22 cellular contexts compared by ENCODE assay signal in the genomic region with DNA sequence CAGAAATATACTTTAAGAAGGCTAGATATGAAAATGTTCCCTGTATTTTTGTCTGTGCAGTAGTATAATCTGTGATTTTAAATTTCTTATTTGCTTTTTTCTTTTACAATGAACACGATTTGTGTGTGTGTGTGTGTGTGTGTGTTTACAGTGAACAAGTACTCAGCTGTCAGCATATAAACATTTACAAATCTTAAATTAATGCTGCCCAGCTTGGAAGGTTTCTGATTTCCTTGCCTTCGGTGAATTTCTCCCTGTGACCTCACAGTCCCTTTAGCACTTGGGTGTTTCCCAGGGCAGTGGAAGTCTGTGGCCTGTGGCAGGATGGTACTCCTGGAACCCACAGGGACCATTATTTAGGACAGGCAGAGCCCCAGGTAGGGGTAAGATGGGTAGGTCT. TPM values are rescaled to one million over a fixed set of nuclear protein-coding genes. Genes with fewer than 3 reads are reported as not detected.
"Had no signal": no experiment of that assay in that cellular context is flagged by ENCODE, and none has a peak within 500 bp of the region (broad histone marks: within the 10 kb centered on the region; RNA-seq: fewer than 3 reads in every experiment).

No MANE protein-coding gene starts in this region.

- H3K27me3 Mint-ChIP-seq: dendritic cell treated with granulocyte-macrophage colony-stimulating factor and Interleukin-4, amounts not matched to agents 40 ng/mL and 50 ng/mL, for 4 days; effector memory CD8-positive, alpha-beta T cell; naive B cell; type B pancreatic cell had no signal

- H3K4me1 Mint-ChIP-seq: nephron progenitor cell had no signal

- H3K4me2 ChIP-seq: hepatocyte, smooth muscle cell had no signal

- ATAC-seq: effector memory CD8-positive, alpha-beta T cell; foreskin keratinocyte; left cardiac atrium; left ventricle myocardium superior; right cardiac atrium had no signal

- H3K4me3 ChIP-seq: esophagus muscularis mucosa, hepatocyte, lung, ovary, smooth muscle cell, thyroid gland had no signal

- H3K36me3 ChIP-seq: ovary, thyroid gland had no signal

- H3K27ac Mint-ChIP-seq: dendritic cell treated with granulocyte-macrophage colony-stimulating factor and Interleukin-4, amounts not matched to agents 40 ng/mL and 50 ng/mL, for 4 days; effector memory CD8-positive, alpha-beta T cell; naive B cell; nephron progenitor cell; type B pancreatic cell had no signal

- H3K27me3 ChIP-seq: esophagus muscularis mucosa, foreskin keratinocyte, hepatocyte, ovary, thyroid gland had no signal

- H2AFZ ChIP-seq: hepatocyte had no signal

- H3K79me2 ChIP-seq: hepatocyte had no signal

- H3K4me3 Mint-ChIP-seq: dendritic cell treated with granulocyte-macrophage colony-stimulating factor and Interleukin-4, amounts not matched to agents 40 ng/mL and 50 ng/mL, for 4 days; effector memory CD8-positive, alpha-beta T cell; naive B cell; nephron progenitor cell; type B pancreatic cell had no signal

- H3K4me1 ChIP-seq: foreskin keratinocyte, thyroid gland had no signal

- DNase-seq: effector memory CD8-positive, alpha-beta T cell; foreskin keratinocyte; kidney; left cardiac atrium; left ventricle myocardium superior; mesendoderm; naive B cell; nephron progenitor cell; ovary; right cardiac atrium; stimulated activated CD4-positive, alpha-beta T cell treated with anti-CD3 and anti-CD28 coated beads, Interleukin-2, amount 100 ng/mL, for 48 hours; stimulated activated naive CD4-positive, alpha-beta T cell treated with Interleukin-2 at 50 U/mL for 16 hours; thyroid gland had no signal

- FAIRE-seq: colon, kidney, urothelium cell line had no signal

- H3K27ac ChIP-seq: epithelial cell of prostate, esophagus muscularis mucosa, foreskin keratinocyte, hepatocyte, ovary, thyroid gland had no signal

- H3K9me3 ChIP-seq: esophagus muscularis mucosa, ovary, thyroid gland had no signal

- H3K36me3 Mint-ChIP-seq: type B pancreatic cell had no signal

- H3K9me3 Mint-ChIP-seq: dendritic cell treated with granulocyte-macrophage colony-stimulating factor and Interleukin-4, amounts not matched to agents 40 ng/mL and 50 ng/mL, for 4 days; effector memory CD8-positive, alpha-beta T cell; naive B cell; nephron progenitor cell; type B pancreatic cell had no signal

RNA-seq across cellular contexts. Expression of gene TXLNB, which starts 37.6 kb away (rescaled TPM):
- total RNA-seq: foreskin keratinocyte, smooth muscle cell had no signal
- polyA plus RNA-seq: foreskin keratinocyte, smooth muscle cell had no signal
